In genomic region chr2:203583696-203584095, GRCh38 we compare ENCODE assay signal across 9 cellular contexts. TPM values are rescaled to one million over a fixed set of nuclear protein-coding genes. Genes with fewer than 3 reads are reported as not detected.
DNase-seq lines count a peak whose midpoint lies in the region; ATAC-seq and TF ChIP-seq lines count a peak whose summit lies in the region.
"Had no signal": no experiment of that assay in that cellular context is flagged by ENCODE, and none has a peak within 500 bp of the region (broad histone marks: within the 10 kb centered on the region; RNA-seq: fewer than 3 reads in every experiment).

No MANE protein-coding gene starts in this region.

- DNase-seq in MCF 10A (ENCODE audit: unreplicated experiment) (peak; percentile 18), uterus (no peak), NCI-H2171 treated with DMSO at 0.1 percent for 48 hours (lab: John Stamatoyannopoulos, UW) (no peak)
- peak; percentile 56 to 78 for DNase-seq in stimulated activated naive CD8-positive, alpha-beta T cell treated with anti-CD3 and anti-CD28 coated beads, Interleukin-15, amount 100 ng/mL, for 72 hours
- no peak for DNase-seq in central memory CD4-positive, alpha-beta T cell

- no peaks in the 10 kb centered on the region for H3K36me3 Mint-ChIP-seq in MCF 10A (ENCODE audit: insufficient read depth, unreplicated experiment)

- no peak overlapping the region for H3K4me3 ChIP-seq in BLaER1 treated with 17β-estradiol and CSF1 and Interleukin-3, amounts not matched to agents 10 nM and 100 nM
- H3K4me3 ChIP-seq in uterus: no peak overlapping the region

- intact Hi-C loops in MCF 10A (cut with micrococcal nuclease) (no loop called here), uterus (cut with DNase I; ENCODE audit: low total_unique reads) (no loop called here)

- TF ChIP-seq CTCF in MCF 10A (IDR thresholded peaks at IDR 0.05; ENCODE audit: unreplicated experiment) (no peak), uterus (IDR thresholded peaks at IDR 0.05) (no peak)

- H3K4me1 Mint-ChIP-seq in MCF 10A (ENCODE audit: insufficient read depth, unreplicated experiment): peaks cover 39% of the 10 kb centered on the region
- H3K4me1 Mint-ChIP-seq in stimulated activated naive CD8-positive, alpha-beta T cell treated with anti-CD3 and anti-CD28 coated beads, Interleukin-15, amount 100 ng/mL, for 72 hours: peaks cover 30% of the 10 kb centered on the region

- no peaks in the 10 kb centered on the region for H3K36me3 ChIP-seq in BLaER1 treated with 17β-estradiol and CSF1 and Interleukin-3, amounts not matched to agents 10 nM and 100 nM
- H3K36me3 ChIP-seq in uterus: no peaks in the 10 kb centered on the region

- no peak overlapping the region for H3K27ac ChIP-seq in BLaER1 treated with 17β-estradiol and CSF1 and Interleukin-3, amounts not matched to agents 10 nM and 100 nM
- H3K27ac ChIP-seq in uterus: no peak overlapping the region

- no peaks in the 10 kb centered on the region for H3K9me3 ChIP-seq in BLaER1 treated with 17β-estradiol and CSF1 and Interleukin-3, amounts not matched to agents 10 nM and 100 nM (replicated peaks in 1 of 11)
- no peaks in the 10 kb centered on the region for H3K9me3 ChIP-seq in uterus

- no peaks in the 10 kb centered on the region for H3K9me3 Mint-ChIP-seq in MCF 10A (ENCODE audit: unreplicated experiment)
- H3K9me3 Mint-ChIP-seq in stimulated activated naive CD8-positive, alpha-beta T cell treated with anti-CD3 and anti-CD28 coated beads, Interleukin-15, amount 100 ng/mL, for 72 hours: no peaks in the 10 kb centered on the region
- H3K9me3 Mint-ChIP-seq: dendritic cell treated with granulocyte-macrophage colony-stimulating factor and Interleukin-4, amounts not matched to agents 40 ng/mL and 50 ng/mL, for 4 days had no signal

- H4K20me1 ChIP-seq in BLaER1 treated with 17β-estradiol and CSF1 and Interleukin-3, amounts not matched to agents 10 nM and 100 nM: no peaks in the 10 kb centered on the region

- H3K4me1 ChIP-seq in BLaER1 treated with 17β-estradiol and CSF1 and Interleukin-3, amounts not matched to agents 10 nM and 100 nM: peaks cover 21 to 49% (median 26%) of the 10 kb centered on the region in 10 experiments
- no peaks in the 10 kb centered on the region for H3K4me1 ChIP-seq in uterus

- ATAC-seq in GM19395 (IDR thresholded peaks at IDR 0.05; ENCODE audit: unreplicated experiment) (peak; percentile 50), HG03575 (IDR thresholded peaks at IDR 0.05; ENCODE audit: extremely low read depth, insufficient number of reproducible peaks, low FRiP score, unreplicated experiment) (peak; percentile 30)
- ATAC-seq in stimulated activated naive CD8-positive, alpha-beta T cell treated with anti-CD3 and anti-CD28 coated beads, Interleukin-15, amount 100 ng/mL, for 72 hours: peak; percentile 83

- POLR2A ChIA-PET in MCF 10A (lab: Yijun Ruan, JAX): interaction anchor here (0.6 kb wide), 1 partner anchor 26 kb away, joined by 3 read pairs; no protein-coding TSS in a partner anchor

- BruUV-seq in MCF 10A (replicated peaks; lab: Mats Ljungman, UMichigan): no TSS peak

- TF ChIP-seq POLR2A in uterus (IDR thresholded peaks at IDR 0.05): no peak

- H3K4me3 Mint-ChIP-seq in MCF 10A (ENCODE audit: unreplicated experiment): no peak overlapping the region
- H3K4me3 Mint-ChIP-seq in stimulated activated naive CD8-positive, alpha-beta T cell treated with anti-CD3 and anti-CD28 coated beads, Interleukin-15, amount 100 ng/mL, for 72 hours: no peak overlapping the region
- H3K4me3 Mint-ChIP-seq: dendritic cell treated with granulocyte-macrophage colony-stimulating factor and Interleukin-4, amounts not matched to agents 40 ng/mL and 50 ng/mL, for 4 days had no signal

- no peaks in the 10 kb centered on the region for H3K27me3 Mint-ChIP-seq in MCF 10A (ENCODE audit: insufficient read depth, unreplicated experiment)
- no peaks in the 10 kb centered on the region for H3K27me3 Mint-ChIP-seq in stimulated activated naive CD8-positive, alpha-beta T cell treated with anti-CD3 and anti-CD28 coated beads, Interleukin-15, amount 100 ng/mL, for 72 hours

- H3K9ac ChIP-seq in BLaER1 treated with 17β-estradiol and CSF1 and Interleukin-3, amounts not matched to agents 10 nM and 100 nM: no peak overlapping the region

- no peaks in the 10 kb centered on the region; a peak in 1 of 22 replicates for H3K27me3 ChIP-seq in BLaER1 treated with 17β-estradiol and CSF1 and Interleukin-3, amounts not matched to agents 10 nM and 100 nM
- H3K27me3 ChIP-seq in uterus: no peaks in the 10 kb centered on the region

- H3K27ac Mint-ChIP-seq in MCF 10A (ENCODE audit: low read depth, unreplicated experiment): no peak overlapping the region
- no peak overlapping the region for H3K27ac Mint-ChIP-seq in stimulated activated naive CD8-positive, alpha-beta T cell treated with anti-CD3 and anti-CD28 coated beads, Interleukin-15, amount 100 ng/mL, for 72 hours
- H3K27ac Mint-ChIP-seq: dendritic cell treated with granulocyte-macrophage colony-stimulating factor and Interleukin-4, amounts not matched to agents 40 ng/mL and 50 ng/mL, for 4 days had no signal

- CTCF ChIA-PET in MCF 10A (lab: Yijun Ruan, JAX): interaction anchor here (0.5 to 0.6 kb wide), 2 partner anchors 9 to 17 kb away, joined by 3 to 5 read pairs; no protein-coding TSS in a partner anchor

- peak overlapping the region in 10 of 11 experiments; percentile 6 to 57 (median 40); a peak in 19 of 22 replicates for H3K4me2 ChIP-seq in BLaER1 treated with 17β-estradiol and CSF1 and Interleukin-3, amounts not matched to agents 10 nM and 100 nM

RNA-seq across cellular contexts. Expression of gene RAPH1, which starts 48.6 kb away (rescaled TPM):
- total RNA-seq in MCF 10A (2022) (78.0 and 79.8 TPM in 2 replicates), uterus (10 to 100 TPM; 17.4 to 49.5 (median 23.5) TPM)

Comparison
In these comparisons a context has a peak if more than half of its experiments do, and no peak if none do; other contexts are left out.
1. ATAC-seq: peak in every context shown above with its lines; median percentile 83 in stimulated activated naive CD8-positive, alpha-beta T cell treated with anti-CD3 and anti-CD28 coated beads, Interleukin-15, amount 100 ng/mL, for 72 hours; 50 in GM19395; 30 in HG03575.
2. DNase-seq: peak in MCF 10A (single experiment) and stimulated activated naive CD8-positive, alpha-beta T cell treated with anti-CD3 and anti-CD28 coated beads, Interleukin-15, amount 100 ng/mL, for 72 hours (2 of 2); none in central memory CD4-positive, alpha-beta T cell (single experiment), uterus (0 of 2) and NCI-H2171 treated with DMSO at 0.1 percent for 48 hours (single experiment).